Comparison of ENCODE assay signal across 18 cellular contexts in genomic region chr7:46871516-46871915, GRCh38.
DNase-seq lines count a peak whose midpoint lies in the region; ATAC-seq and TF ChIP-seq lines count a peak whose summit lies in the region.
"Had no signal": no experiment of that assay in that cellular context is flagged by ENCODE, and none has a peak within 500 bp of the region (broad histone marks: within the 10 kb centered on the region; RNA-seq: fewer than 3 reads in every experiment).

No MANE protein-coding gene starts in this region.

- H2BK15ac ChIP-seq in mesenchymal stem cell (ENCODE audit: low read depth, poor library complexity, severe bottlenecking) = no peak overlapping the region

- H2BK120ac ChIP-seq in mesenchymal stem cell (ENCODE audit: low read depth, low read length) = no peak overlapping the region

- no peak overlapping the region for H3K14ac ChIP-seq in mesenchymal stem cell (ENCODE audit: low read length in 2 of 2)

- H3K4me1 ChIP-seq in SJCRH30 (peaks cover 14% of the 10 kb centered on the region; the same call in 1 of the 2 replicates), mesenchymal stem cell (ENCODE audit: control insufficient read depth, insufficient read depth, low read depth, low read length) (no peaks in the 10 kb centered on the region), OCI-LY7 (ENCODE audit: insufficient read depth, low read length, poor library complexity, severe bottlenecking) (no peaks in the 10 kb centered on the region)
- H3K4me1 ChIP-seq: Peyer's patch had no signal

- H2BK5ac ChIP-seq in mesenchymal stem cell (ENCODE audit: low read depth, low read length, poor library complexity, severe bottlenecking) = no peak overlapping the region

- H3K79me1 ChIP-seq in mesenchymal stem cell (replicated peaks; ENCODE audit: low read length, poor library complexity, severe bottlenecking) = no peaks in the 10 kb centered on the region

- no peaks in the 10 kb centered on the region for H4K20me1 ChIP-seq in OCI-LY7 (ENCODE audit: insufficient read depth, low read length)

- no peaks in the 10 kb centered on the region for H3K9me2 ChIP-seq in OCI-LY7 (ENCODE audit: insufficient read depth, low read length)

- H3K18ac ChIP-seq in mesenchymal stem cell (ENCODE audit: low read depth in 1 of 2, low read length in 2 of 2) = no peak overlapping the region

- no peak for TF ChIP-seq CTCF in OCI-LY7 (conservative IDR thresholded peaks at IDR 0.05; ENCODE audit: low read length)
- TF ChIP-seq CTCF in GM10248 (IDR thresholded peaks at IDR 0.05; ENCODE audit: control extremely low read depth, extremely low read depth, low read depth, missing control alignments) = no peak

- CTCF ChIA-PET in OCI-LY7 (lab: Charles Lee; ENCODE audit: unreplicated experiment) = no interaction called here
- CTCF ChIA-PET in GM10248 (lab: Yijun Ruan, JAX) = interaction anchor here (1.3 to 2.2 kb wide), 2 partner anchors 9 to 12 kb away, joined by 3 to 7 read pairs; no protein-coding TSS in a partner anchor

- H3K27ac ChIP-seq in SJCRH30 (peak overlapping the region; percentile 29; the same call in 1 of the 2 replicates), mesenchymal stem cell (ENCODE audit: low read length, poor library complexity, severe bottlenecking) (no peak overlapping the region), OCI-LY7 (ENCODE audit: low read depth, low read length, poor library complexity, severe bottlenecking) (no peak overlapping the region)
- H3K27ac ChIP-seq: Peyer's patch had no signal

- H3K36me3 ChIP-seq in SJCRH30 = no peaks in the 10 kb centered on the region
- no peaks in the 10 kb centered on the region for H3K36me3 ChIP-seq in mesenchymal stem cell (ENCODE audit: control insufficient read depth in 1 of 2, insufficient read depth in 2 of 2, low read depth in 1 of 2, low read length in 2 of 2)
- no peaks in the 10 kb centered on the region for H3K36me3 ChIP-seq in OCI-LY7 (ENCODE audit: insufficient read depth, low read length)
- H3K36me3 ChIP-seq: Peyer's patch had no signal

- no peak overlapping the region for H4K8ac ChIP-seq in mesenchymal stem cell (ENCODE audit: low read length)

- no peak overlapping the region for H3K23ac ChIP-seq in mesenchymal stem cell (ENCODE audit: low read length in 2 of 2)

- H3K9me3 ChIP-seq in SJCRH30 (replicated peaks) = no peaks in the 10 kb centered on the region; the same call in 1 of the 2 replicates
- H3K9me3 ChIP-seq in mesenchymal stem cell (ENCODE audit: control insufficient read depth, low read length) = no peaks in the 10 kb centered on the region
- no peaks in the 10 kb centered on the region for H3K9me3 ChIP-seq in OCI-LY7 (ENCODE audit: low read length)
- H3K9me3 ChIP-seq: Peyer's patch had no signal

- no peak overlapping the region for H4K91ac ChIP-seq in mesenchymal stem cell (ENCODE audit: low read length)

- DNase-seq in ELR (ENCODE audit: low read depth) (peak; percentile 38), SJCRH30 (peak in 1 of 2 experiments; percentile 33), mesenchymal stem cell (peak; percentile 30), NCI-H82 treated with DMSO at 0.1 percent for 48 hours (lab: John Stamatoyannopoulos, UW; ENCODE audit: unreplicated experiment) (no peak), OCI-LY7 (ENCODE audit: low spot score) (no peak), GM10248 (ENCODE audit: extremely low spot score) (no peak)
- DNase-seq in stimulated activated naive CD8-positive, alpha-beta T cell treated with anti-CD3 and anti-CD28 coated beads, Interleukin-15, Interleukin-2, amounts not matched to agents 100 U/mL and 50 U/mL, for 24 hours = no peak
- DNase-seq: ACHN, GOT3, NCI-H187, NCI-H2107, NCI-H2227 treated with DMSO at 0.1 percent for 48 hours, NCI-H510A treated with DMSO at 0.1 percent for 48 hours, NCI-H82, Peyer's patch, SW 1271 had no signal

- POLR2A ChIA-PET in OCI-LY7 (lab: Charles Lee) = interaction anchor here (1.2 to 1.6 kb wide), 3 partner anchors 15 to 60 kb away, joined by 3 to 4 read pairs (median 3); no protein-coding TSS in a partner anchor
- POLR2A ChIA-PET in GM10248 (lab: Yijun Ruan, JAX) = no interaction called here

- ATAC-seq in stimulated activated naive CD8-positive, alpha-beta T cell treated with anti-CD3 and anti-CD28 coated beads, Interleukin-15, Interleukin-2, amounts not matched to agents 100 U/mL and 50 U/mL, for 24 hours = no peak
- ATAC-seq: HCT116, Right ventricle myocardium inferior had no signal

- 88% methylated on average over 4 of the region's 4 CpGs for WGBS in mesenchymal stem cell

- BruUV-seq in OCI-LY7 (replicated peaks; lab: Mats Ljungman, UMichigan) = no TSS peak

- intact Hi-C loops in OCI-LY7 (cut with micrococcal nuclease; ENCODE audit: unreplicated experiment) = no loop called here

- H3K4ac ChIP-seq in mesenchymal stem cell (ENCODE audit: low read depth in 1 of 2, low read length in 2 of 2) = no peak overlapping the region

- H3K27me3 ChIP-seq in SJCRH30 = no peaks in the 10 kb centered on the region
- no peaks in the 10 kb centered on the region for H3K27me3 ChIP-seq in mesenchymal stem cell (ENCODE audit: control insufficient read depth in 1 of 2, insufficient read depth in 1 of 2, low read length in 2 of 2)
- H3K27me3 ChIP-seq: Peyer's patch had no signal

- H3K79me2 ChIP-seq in OCI-LY7 (ENCODE audit: insufficient read depth, low read depth, low read length) = no peaks in the 10 kb centered on the region

- H3K4me3 ChIP-seq in SJCRH30 = no peak overlapping the region
- H3K4me3 ChIP-seq in mesenchymal stem cell (ENCODE audit: insufficient read depth in 1 of 2, low read depth in 1 of 2, low read length in 2 of 2) = no peak overlapping the region
- H3K4me3 ChIP-seq in OCI-LY7 (ENCODE audit: low read depth, low read length, poor library complexity, severe bottlenecking) = no peak overlapping the region
- H3K4me3 ChIP-seq: Peyer's patch had no signal

- no peak overlapping the region for H2AFZ ChIP-seq in mesenchymal stem cell (ENCODE audit: low read depth, low read length)
- no peak overlapping the region for H2AFZ ChIP-seq in OCI-LY7 (ENCODE audit: low read length)

- H3K4me2 ChIP-seq in mesenchymal stem cell (ENCODE audit: low read length, poor library complexity, severe bottlenecking) = no peak overlapping the region
- H3K4me2 ChIP-seq in OCI-LY7 (ENCODE audit: low read length) = no peak overlapping the region

- no peak overlapping the region for H2BK12ac ChIP-seq in mesenchymal stem cell (ENCODE audit: low read length in 2 of 2)

- H3K9ac ChIP-seq in mesenchymal stem cell (ENCODE audit: low read length) = no peak overlapping the region

- no peak overlapping the region for H2AK5ac ChIP-seq in mesenchymal stem cell (ENCODE audit: low read length, severe bottlenecking)

Comparison
In these comparisons a context has a peak if more than half of its experiments do, and no peak if none do; other contexts are left out.
1. DNase-seq: peak in ELR (single experiment) and mesenchymal stem cell (single experiment); none in NCI-H82 treated with DMSO at 0.1 percent for 48 hours (single experiment), OCI-LY7 (single experiment), GM10248 (single experiment) and stimulated activated naive CD8-positive, alpha-beta T cell treated with anti-CD3 and anti-CD28 coated beads, Interleukin-15, Interleukin-2, amounts not matched to agents 100 U/mL and 50 U/mL, for 24 hours (single experiment).